23 cellular contexts compared by ENCODE assay signal in genomic region chr5:267716-268115, GRCh38. TPM values are rescaled to one million over a fixed set of nuclear protein-coding genes. Genes with fewer than 3 reads are reported as not detected.
DNase-seq lines count a peak whose midpoint lies in the region; ATAC-seq, FAIRE-seq and TF ChIP-seq lines count a peak whose summit lies in the region.
"Had no signal": no experiment of that assay in that cellular context is flagged by ENCODE, and none has a peak within 500 bp of the region (broad histone marks: within the 10 kb centered on the region; RNA-seq: fewer than 3 reads in every experiment).

No MANE protein-coding gene starts in this region.

- no peak overlapping the region for H3K4me2 ChIP-seq in Karpas-422 (ENCODE audit: low read depth, low read length, poor library complexity, severe bottlenecking)
- H3K4me2 ChIP-seq: BLaER1 had no signal

- TF ChIP-seq CTCF in neural crest cell (conservative IDR thresholded peaks at IDR 0.05) (no peak), D721Med (IDR thresholded peaks at IDR 0.05; ENCODE audit: insufficient read depth, missing control alignments) (no peak), HFFc6 (IDR thresholded peaks at IDR 0.05) (no peak)

- no peak overlapping the region for H3K27ac ChIP-seq in Karpas-422 (ENCODE audit: low read length)
- H3K27ac ChIP-seq: BLaER1, GM23248, RWPE1 had no signal

- no peaks in the 10 kb centered on the region for H3K9me3 ChIP-seq in Karpas-422 (ENCODE audit: low read length)
- H3K9me3 ChIP-seq: BLaER1, MG63 had no signal

- peak overlapping the region; percentile 11 to 77 for H3K27ac Mint-ChIP-seq in activated naive CD4-positive, alpha-beta T cell treated with anti-CD3 and anti-CD28 coated beads, Interleukin-2, amount 50 U/mL, for 72 hours
- H3K27ac Mint-ChIP-seq in activated naive CD4-positive, alpha-beta T cell treated with anti-CD3 and anti-CD28 coated beads, Interleukin-2, amount 10 ng/mL, durations not matched to agents 7 days and 5 days = no peak overlapping the region
- peak overlapping the region; percentile 31 for H3K27ac Mint-ChIP-seq in activated T-helper 2 cell treated with anti-CD3 and anti-CD28 coated beads, Interferon-gamma antibody, Interleukin-2, Interleukin-4, amounts not matched to agents 10 μg/mL and 5 μg/mL and 100 μg/mL, durations not matched to agents 14 hours and 24 hours and 36 hours
- H3K27ac Mint-ChIP-seq in neural crest cell (ENCODE audit: unreplicated experiment) (no peak overlapping the region), HFFc6 (no peak overlapping the region)
- H3K27ac Mint-ChIP-seq in naive thymus-derived CD8-positive, alpha-beta T cell = peak overlapping the region in 3 of 10 donors; percentile 11 to 84 (median 80)
- H3K27ac Mint-ChIP-seq: CD8-positive, alpha-beta T cell; H9 had no signal

- no peak overlapping the region for H3K4me3 Mint-ChIP-seq in activated naive CD4-positive, alpha-beta T cell treated with anti-CD3 and anti-CD28 coated beads, Interleukin-2, amount 10 ng/mL, durations not matched to agents 7 days and 5 days
- no peak overlapping the region for H3K4me3 Mint-ChIP-seq in activated T-helper 2 cell treated with anti-CD3 and anti-CD28 coated beads, Interferon-gamma antibody, Interleukin-2, Interleukin-4, amounts not matched to agents 10 μg/mL and 5 μg/mL and 100 μg/mL, durations not matched to agents 14 hours and 24 hours and 36 hours (ENCODE audit: low read depth)
- H3K4me3 Mint-ChIP-seq in neural crest cell (peak overlapping the region; percentile 41), HFFc6 (no peak overlapping the region)
- H3K4me3 Mint-ChIP-seq in naive thymus-derived CD8-positive, alpha-beta T cell = no peak overlapping the region
- H3K4me3 Mint-ChIP-seq: CD8-positive, alpha-beta T cell; H9 had no signal

- H3K27me3 Mint-ChIP-seq in activated naive CD4-positive, alpha-beta T cell treated with anti-CD3 and anti-CD28 coated beads, Interleukin-2, amount 10 ng/mL, durations not matched to agents 7 days and 5 days = peaks cover 4% of the 10 kb centered on the region
- no peaks in the 10 kb centered on the region for H3K27me3 Mint-ChIP-seq in activated T-helper 2 cell treated with anti-CD3 and anti-CD28 coated beads, Interferon-gamma antibody, Interleukin-2, Interleukin-4, amounts not matched to agents 10 μg/mL and 5 μg/mL and 100 μg/mL, durations not matched to agents 14 hours and 24 hours and 36 hours (ENCODE audit: low read depth)
- no peaks in the 10 kb centered on the region for H3K27me3 Mint-ChIP-seq in neural crest cell (ENCODE audit: low read depth)
- H3K27me3 Mint-ChIP-seq in HFFc6 (ENCODE audit: insufficient read depth) = peaks cover 4% of the 10 kb centered on the region
- H3K27me3 Mint-ChIP-seq in naive thymus-derived CD8-positive, alpha-beta T cell = no peaks in the 10 kb centered on the region

- no peak overlapping the region for H2AFZ ChIP-seq in Karpas-422 (ENCODE audit: low read length)
- H2AFZ ChIP-seq: GM23248 had no signal

- no peak overlapping the region for H3K4me3 ChIP-seq in Karpas-422 (ENCODE audit: low read length)
- H3K4me3 ChIP-seq: BLaER1, GM23248, MG63 had no signal

- H3K4me1 ChIP-seq in Karpas-422 (ENCODE audit: low read length) = peaks cover 16% of the 10 kb centered on the region

- peaks cover 7% of the 10 kb centered on the region for H3K79me2 ChIP-seq in Karpas-422 (ENCODE audit: low read length)

- no peaks in the 10 kb centered on the region for H3K27me3 ChIP-seq in Karpas-422 (ENCODE audit: low read length)
- H3K27me3 ChIP-seq: BLaER1, MG63 had no signal

- H3K36me3 Mint-ChIP-seq in activated naive CD4-positive, alpha-beta T cell treated with anti-CD3 and anti-CD28 coated beads, Interleukin-2, amount 50 U/mL, for 72 hours = peaks cover 5 to 8% of the 10 kb centered on the region in 2 donors
- H3K36me3 Mint-ChIP-seq in activated naive CD4-positive, alpha-beta T cell treated with anti-CD3 and anti-CD28 coated beads, Interleukin-2, amount 10 ng/mL, durations not matched to agents 7 days and 5 days = peaks cover 28% of the 10 kb centered on the region
- peaks cover 29% of the 10 kb centered on the region for H3K36me3 Mint-ChIP-seq in activated T-helper 2 cell treated with anti-CD3 and anti-CD28 coated beads, Interferon-gamma antibody, Interleukin-2, Interleukin-4, amounts not matched to agents 10 μg/mL and 5 μg/mL and 100 μg/mL, durations not matched to agents 14 hours and 24 hours and 36 hours (ENCODE audit: low read depth)
- H3K36me3 Mint-ChIP-seq in neural crest cell (ENCODE audit: low read depth) (peaks cover 8% of the 10 kb centered on the region), HFFc6 (ENCODE audit: low read depth) (peaks cover 24% of the 10 kb centered on the region)
- H3K36me3 Mint-ChIP-seq in naive thymus-derived CD8-positive, alpha-beta T cell = peaks cover 0 to 31% (median 6%) of the 10 kb centered on the region in 3 donors

- POLR2A ChIA-PET in naive thymus-derived CD8-positive, alpha-beta T cell (lab: Charles Lee) = interaction anchor here (1.3 kb wide), 1 partner anchor 11 kb away, joined by 6 read pairs; no protein-coding TSS in a partner anchor

- intact Hi-C loops in activated T-helper 2 cell treated with anti-CD3 and anti-CD28 coated beads, Interferon-gamma antibody, Interleukin-2, Interleukin-4, amounts not matched to agents 10 μg/mL and 5 μg/mL and 100 μg/mL, durations not matched to agents 14 hours and 24 hours and 36 hours (cut with micrococcal nuclease) = no loop called here

- no peak overlapping the region for H3K9ac ChIP-seq in Karpas-422 (ENCODE audit: low read length)
- H3K9ac ChIP-seq: BLaER1, GM23248 had no signal

- no peaks in the 10 kb centered on the region for H4K20me1 ChIP-seq in Karpas-422 (ENCODE audit: insufficient read depth, low read depth, low read length)

- CTCF ChIA-PET in activated naive CD4-positive, alpha-beta T cell treated with anti-CD3 and anti-CD28 coated beads, Interleukin-2, amount 10 ng/mL, durations not matched to agents 7 days and 5 days (lab: Charles Lee) = no interaction called here

- peaks cover 4% of the 10 kb centered on the region; the same call in 1 of the 2 replicates for H3K36me3 ChIP-seq in Karpas-422 (ENCODE audit: insufficient read depth, low read length)

- H3K9me2 ChIP-seq in Karpas-422 (replicated peaks; ENCODE audit: insufficient read depth, low read length) = no peaks in the 10 kb centered on the region

- DNase-seq in activated naive CD4-positive, alpha-beta T cell treated with anti-CD3 and anti-CD28 coated beads, Interleukin-2, amount 50 U/mL, for 72 hours (ENCODE audit: low spot score in 2 of 2) = no peak
- no peak for DNase-seq in activated naive CD4-positive, alpha-beta T cell treated with anti-CD3 and anti-CD28 coated beads, Interleukin-2, amount 10 ng/mL, durations not matched to agents 7 days and 5 days
- DNase-seq in Karpas-422 (peak; percentile 37), neural crest cell (ENCODE audit: low read depth, low spot score) (no peak), D721Med (ENCODE audit: insufficient read length, low spot score) (no peak), HFFc6 (no peak)
- no peak for DNase-seq in activated T-helper 2 cell treated with anti-CD3 and anti-CD28 coated beads, Interferon-gamma antibody, Interleukin-2, Interleukin-4, amounts not matched to agents 10 μg/mL and 5 μg/mL and 100 μg/mL, durations not matched to agents 14 hours and 24 hours and 36 hours (ENCODE audit: low spot score)
- DNase-seq in naive thymus-derived CD8-positive, alpha-beta T cell = no peak
- DNase-seq: Calu3; CD8-positive, alpha-beta T cell; GM23248; H9; MG63; NCI-H1048; NCI-H1417 treated with DMSO at 0.1 percent for 48 hours; NCI-H187; NCI-H446 treated with DMSO at 0.1 percent for 48 hours; NCI-H526 treated with DMSO at 0.1 percent for 48 hours; SHP77 treated with DMSO at 0.1 percent for 48 hours had no signal

- no peak for FAIRE-seq in D721Med (lab: Jason Lieb, UNC)
- FAIRE-seq: G401.6, GM18507 had no signal

- ATAC-seq in activated naive CD4-positive, alpha-beta T cell treated with anti-CD3 and anti-CD28 coated beads, Interleukin-2, amount 50 U/mL, for 72 hours = no peak
- ATAC-seq in naive thymus-derived CD8-positive, alpha-beta T cell = no peak
- ATAC-seq: CD8-positive, alpha-beta T cell had no signal

- no peaks in the 10 kb centered on the region for H3K9me3 Mint-ChIP-seq in activated naive CD4-positive, alpha-beta T cell treated with anti-CD3 and anti-CD28 coated beads, Interleukin-2, amount 50 U/mL, for 72 hours
- no peaks in the 10 kb centered on the region for H3K9me3 Mint-ChIP-seq in activated naive CD4-positive, alpha-beta T cell treated with anti-CD3 and anti-CD28 coated beads, Interleukin-2, amount 10 ng/mL, durations not matched to agents 7 days and 5 days
- no peaks in the 10 kb centered on the region for H3K9me3 Mint-ChIP-seq in activated T-helper 2 cell treated with anti-CD3 and anti-CD28 coated beads, Interferon-gamma antibody, Interleukin-2, Interleukin-4, amounts not matched to agents 10 μg/mL and 5 μg/mL and 100 μg/mL, durations not matched to agents 14 hours and 24 hours and 36 hours
- H3K9me3 Mint-ChIP-seq in neural crest cell = no peaks in the 10 kb centered on the region
- H3K9me3 Mint-ChIP-seq in HFFc6 = no peaks in the 10 kb centered on the region
- H3K9me3 Mint-ChIP-seq in naive thymus-derived CD8-positive, alpha-beta T cell = no peaks in the 10 kb centered on the region
- H3K9me3 Mint-ChIP-seq: CD8-positive, alpha-beta T cell; H9 had no signal

- H3K4me1 Mint-ChIP-seq in activated naive CD4-positive, alpha-beta T cell treated with anti-CD3 and anti-CD28 coated beads, Interleukin-2, amount 10 ng/mL, durations not matched to agents 7 days and 5 days = peaks cover 21% of the 10 kb centered on the region
- H3K4me1 Mint-ChIP-seq in activated T-helper 2 cell treated with anti-CD3 and anti-CD28 coated beads, Interferon-gamma antibody, Interleukin-2, Interleukin-4, amounts not matched to agents 10 μg/mL and 5 μg/mL and 100 μg/mL, durations not matched to agents 14 hours and 24 hours and 36 hours (ENCODE audit: low read depth) = peaks cover 23% of the 10 kb centered on the region
- H3K4me1 Mint-ChIP-seq in neural crest cell (peaks cover 19% of the 10 kb centered on the region), HFFc6 (ENCODE audit: low read depth) (peaks cover 56% of the 10 kb centered on the region)
- H3K4me1 Mint-ChIP-seq in naive thymus-derived CD8-positive, alpha-beta T cell = peaks cover 3 to 19% (median 8%) of the 10 kb centered on the region in 4 donors

RNA-seq across cellular contexts. Expression of gene PDCD6, which starts 3.7 kb away (rescaled TPM):
- 10 to 100 TPM; 57.9 to 90.5 TPM for total RNA-seq in activated naive CD4-positive, alpha-beta T cell treated with anti-CD3 and anti-CD28 coated beads, Interleukin-2, amount 50 U/mL, for 72 hours
- total RNA-seq in Karpas-422 (2014; rRNA removed; shearing (Covaris generic); ENCODE audit: low replicate concordance) = 103 and 133 TPM in 2 replicates
- total RNA-seq in activated T-helper 2 cell treated with anti-CD3 and anti-CD28 coated beads, Interferon-gamma antibody, Interleukin-2, Interleukin-4, amounts not matched to agents 10 μg/mL and 5 μg/mL and 100 μg/mL, durations not matched to agents 14 hours and 24 hours and 36 hours = 109 TPM in 2 replicates
- 76.8 and 81.6 TPM in 2 replicates for total RNA-seq in neural crest cell
- total RNA-seq in HFFc6 (2021; fragmentation: NEBNext Ultra II Directional; extraction: Animal tissue kit (Norgen Biotek cat#: 25700)) = 100 to 1,000 TPM in 3 of 6 experiments, 10 to 100 TPM in 3; 89.5 to 108 (median 99.1) TPM
- total RNA-seq in naive thymus-derived CD8-positive, alpha-beta T cell = 10 to 100 TPM; 92.5 to 98.2 TPM
- 100 to 1,000 TPM; 183 to 223 (median 211) TPM for polyA plus RNA-seq in naive thymus-derived CD8-positive, alpha-beta T cell

RNA-seq across cellular contexts. Expression of gene SDHA, which starts 49.6 kb away (rescaled TPM):
- total RNA-seq in activated naive CD4-positive, alpha-beta T cell treated with anti-CD3 and anti-CD28 coated beads, Interleukin-2, amount 50 U/mL, for 72 hours = 100 to 1,000 TPM; 156 to 198 TPM
- 54.0 and 62.3 TPM in 2 replicates for total RNA-seq in Karpas-422 (2014; rRNA removed; shearing (Covaris generic); ENCODE audit: low replicate concordance)
- 154 and 157 TPM in 2 replicates for total RNA-seq in activated T-helper 2 cell treated with anti-CD3 and anti-CD28 coated beads, Interferon-gamma antibody, Interleukin-2, Interleukin-4, amounts not matched to agents 10 μg/mL and 5 μg/mL and 100 μg/mL, durations not matched to agents 14 hours and 24 hours and 36 hours
- total RNA-seq in neural crest cell = 106 and 108 TPM in 2 replicates
- 100 to 1,000 TPM in 4 of 6 experiments, 10 to 100 TPM in 2; 92.5 to 114 (median 109) TPM for total RNA-seq in HFFc6 (2021; fragmentation: NEBNext Ultra II Directional; extraction: Animal tissue kit (Norgen Biotek cat#: 25700))
- 100 to 1,000 TPM; 130 to 137 TPM for total RNA-seq in naive thymus-derived CD8-positive, alpha-beta T cell
- polyA plus RNA-seq in naive thymus-derived CD8-positive, alpha-beta T cell = 100 to 1,000 TPM; 160 to 200 (median 165) TPM

RNA-seq across cellular contexts. Expression of gene CCDC127, which starts 49.8 kb away (rescaled TPM):
- total RNA-seq in activated naive CD4-positive, alpha-beta T cell treated with anti-CD3 and anti-CD28 coated beads, Interleukin-2, amount 50 U/mL, for 72 hours = 1 to 10 TPM; 6.1 to 7.3 TPM
- 2.6 and 4.7 TPM in 2 replicates for total RNA-seq in Karpas-422 (2014; rRNA removed; shearing (Covaris generic); ENCODE audit: low replicate concordance)
- 6.5 and 7.3 TPM in 2 replicates for total RNA-seq in activated T-helper 2 cell treated with anti-CD3 and anti-CD28 coated beads, Interferon-gamma antibody, Interleukin-2, Interleukin-4, amounts not matched to agents 10 μg/mL and 5 μg/mL and 100 μg/mL, durations not matched to agents 14 hours and 24 hours and 36 hours
- 11.3 and 11.9 TPM in 2 replicates for total RNA-seq in neural crest cell
- total RNA-seq in HFFc6 (2021; fragmentation: NEBNext Ultra II Directional; extraction: Animal tissue kit (Norgen Biotek cat#: 25700)) = 1 to 10 TPM; 4.5 to 6.6 (median 6.2) TPM
- 10 to 100 TPM in 1 of 2 experiments, 1 to 10 TPM in 1; 8.4 to 10.1 TPM for total RNA-seq in naive thymus-derived CD8-positive, alpha-beta T cell
- 1 to 10 TPM; 3.2 to 4.4 (median 3.5) TPM for polyA plus RNA-seq in naive thymus-derived CD8-positive, alpha-beta T cell

RNA-seq across cellular contexts. Expression of gene AHRR, which starts 53.8 kb away (rescaled TPM):
- total RNA-seq in activated naive CD4-positive, alpha-beta T cell treated with anti-CD3 and anti-CD28 coated beads, Interleukin-2, amount 50 U/mL, for 72 hours = 10 to 100 TPM; 38.3 to 43.8 TPM
- total RNA-seq in Karpas-422 (2014; rRNA removed; shearing (Covaris generic); ENCODE audit: low replicate concordance) = 2.5 and 2.6 TPM in 2 replicates
- total RNA-seq in activated T-helper 2 cell treated with anti-CD3 and anti-CD28 coated beads, Interferon-gamma antibody, Interleukin-2, Interleukin-4, amounts not matched to agents 10 μg/mL and 5 μg/mL and 100 μg/mL, durations not matched to agents 14 hours and 24 hours and 36 hours = 33.3 and 34.9 TPM in 2 replicates
- total RNA-seq in neural crest cell = 1.0 and 1.3 TPM in 2 replicates
- total RNA-seq in HFFc6 (2021; fragmentation: NEBNext Ultra II Directional; extraction: Animal tissue kit (Norgen Biotek cat#: 25700)) = 10 to 100 TPM; 30.9 to 55.7 (median 51.9) TPM
- 1 to 10 TPM; 5.8 to 7.6 TPM for total RNA-seq in naive thymus-derived CD8-positive, alpha-beta T cell
- polyA plus RNA-seq in naive thymus-derived CD8-positive, alpha-beta T cell = under 1 TPM in 2 of 3 donors, not detected in 1; 0.11 to 0.23 TPM

Comparison
In these comparisons a context has a peak if more than half of its experiments do, and no peak if none do; other contexts are left out.
1. H3K27ac Mint-ChIP-seq: peak in activated naive CD4-positive, alpha-beta T cell treated with anti-CD3 and anti-CD28 coated beads, Interleukin-2, amount 50 U/mL, for 72 hours (2 of 2) and activated T-helper 2 cell treated with anti-CD3 and anti-CD28 coated beads, Interferon-gamma antibody, Interleukin-2, Interleukin-4, amounts not matched to agents 10 μg/mL and 5 μg/mL and 100 μg/mL, durations not matched to agents 14 hours and 24 hours and 36 hours (single experiment); none in activated naive CD4-positive, alpha-beta T cell treated with anti-CD3 and anti-CD28 coated beads, Interleukin-2, amount 10 ng/mL, durations not matched to agents 7 days and 5 days (single experiment), neural crest cell (single experiment) and HFFc6 (single experiment).